Comparison of ENCODE assay signal across 14 cellular contexts in genomic region chr15:66714543-66714981, GRCh38. TPM values are rescaled to one million over a fixed set of nuclear protein-coding genes. Genes with fewer than 3 reads are reported as not detected.
DNase-seq lines count a peak whose midpoint lies in the region; ATAC-seq, FAIRE-seq and TF ChIP-seq lines count a peak whose summit lies in the region.
"Had no signal": no experiment of that assay in that cellular context is flagged by ENCODE, and none has a peak within 500 bp of the region (broad histone marks: within the 10 kb centered on the region; RNA-seq: fewer than 3 reads in every experiment).

No MANE protein-coding gene starts in this region.

- POLR2A ChIA-PET in A549 (lab: Yijun Ruan, JAX) = interaction anchor here (1.1 kb wide), 1 partner anchor 8 kb away, joined by 3 read pairs; no protein-coding TSS in a partner anchor

- no peak overlapping the region for H3K4me3 Mint-ChIP-seq in astrocyte (ENCODE audit: unreplicated experiment)
- H3K4me3 Mint-ChIP-seq: activated CD8-positive, alpha-beta T cell treated with anti-CD3 and anti-CD28 coated beads for 36 hours had no signal

- FAIRE-seq in A549 (lab: Jason Lieb, UNC) = no peak
- no peak for FAIRE-seq in astrocyte (lab: Jason Lieb, UNC)

- no peak for TF ChIP-seq CTCF in A549 (IDR thresholded peaks at IDR 0.05)
- TF ChIP-seq CTCF in astrocyte (IDR thresholded peaks at IDR 0.05; ENCODE audit: insufficient read depth, low read depth, low read length) = no peak

- CTCF ChIA-PET in A549 (lab: Yijun Ruan, JAX) = interaction anchor here (2.0 to 24.6 kb wide), 6 partner anchors 8 to 134 kb away, joined by 6 to 779 read pairs (median 109); partner anchors contain the start of gene SMAD6

- H3K9me3 ChIP-seq in A549 (no peaks in the 10 kb centered on the region), astrocyte (ENCODE audit: insufficient read depth, low read depth, low read length) (no peaks in the 10 kb centered on the region), muscle layer of colon (ENCODE audit: low read length) (no peaks in the 10 kb centered on the region)
- H3K9me3 ChIP-seq: gastroesophageal sphincter had no signal

- H3K27me3 ChIP-seq in astrocyte (ENCODE audit: insufficient read depth, low read length) = no peaks in the 10 kb centered on the region
- H3K27me3 ChIP-seq in muscle layer of colon (ENCODE audit: control insufficient read depth in 1 of 2, insufficient read depth in 2 of 2, low read length in 2 of 2) = no peaks in the 10 kb centered on the region
- H3K27me3 ChIP-seq: gastroesophageal sphincter had no signal

- peaks cover 7% of the 10 kb centered on the region for H3K79me2 ChIP-seq in astrocyte (ENCODE audit: insufficient read depth, low read length)

- H3K27ac Mint-ChIP-seq in astrocyte (ENCODE audit: unreplicated experiment) = no peak overlapping the region
- H3K27ac Mint-ChIP-seq: activated CD8-positive, alpha-beta T cell treated with anti-CD3 and anti-CD28 coated beads for 36 hours had no signal

- TF ChIP-seq RAD21 in A549 (conservative IDR thresholded peaks at IDR 0.05 in 1 of 2, IDR thresholded peaks at IDR 0.05 in 1 of 2) = no peak

- peak in 1 of 2 experiments; percentile 44; a peak in 3 of 6 replicates for ATAC-seq in A549
- ATAC-seq in GM21528 (IDR thresholded peaks at IDR 0.05; ENCODE audit: low FRiP score, unreplicated experiment) = no peak
- ATAC-seq in GM21825 (IDR thresholded peaks at IDR 0.05; ENCODE audit: unreplicated experiment) = no peak
- ATAC-seq: activated CD8-positive, alpha-beta T cell treated with anti-CD3 and anti-CD28 coated beads for 36 hours; gastroesophageal sphincter had no signal

- TF ChIP-seq POLR2A in A549 (IDR thresholded peaks at IDR 0.05; ENCODE audit: low read length) = no peak

- peaks cover 8% of the 10 kb centered on the region for H3K36me3 Mint-ChIP-seq in astrocyte (ENCODE audit: low read depth, unreplicated experiment)

- H3K9me3 Mint-ChIP-seq in astrocyte (ENCODE audit: unreplicated experiment) = no peaks in the 10 kb centered on the region
- H3K9me3 Mint-ChIP-seq: activated CD8-positive, alpha-beta T cell treated with anti-CD3 and anti-CD28 coated beads for 36 hours had no signal

- H2AFZ ChIP-seq in astrocyte (ENCODE audit: low read depth, low read length) = no peak overlapping the region

- peaks cover 4% of the 10 kb centered on the region for H3K4me1 Mint-ChIP-seq in astrocyte (ENCODE audit: low read depth, unreplicated experiment)

- H3K4me1 ChIP-seq in A549 (peaks cover 86% of the 10 kb centered on the region), astrocyte (ENCODE audit: insufficient read depth, low read length) (peaks cover 17% of the 10 kb centered on the region), muscle layer of colon (ENCODE audit: insufficient read depth, low read length) (peaks cover 51% of the 10 kb centered on the region)

- WGBS in A549 (ENCODE audit: missing lambda C conversion rate) = 76% methylated on average over 6 of the region's 6 CpGs

- peaks cover 15% of the 10 kb centered on the region for H3K27me3 Mint-ChIP-seq in astrocyte (ENCODE audit: low read depth, unreplicated experiment)
- H3K27me3 Mint-ChIP-seq: activated CD8-positive, alpha-beta T cell treated with anti-CD3 and anti-CD28 coated beads for 36 hours had no signal

- no peak overlapping the region for H3K4me3 ChIP-seq in A549
- no peak overlapping the region for H3K4me3 ChIP-seq in astrocyte (ENCODE audit: insufficient read depth, low read depth, low read length)
- H3K4me3 ChIP-seq in muscle layer of colon (ENCODE audit: low read depth in 1 of 2, low read length in 2 of 2) = no peak overlapping the region
- H3K4me3 ChIP-seq: gastroesophageal sphincter had no signal

- H3K9ac ChIP-seq in astrocyte (ENCODE audit: low read length) (no peak overlapping the region), muscle layer of colon (ENCODE audit: low read length) (no peak overlapping the region)

- no peak for TF ChIP-seq EP300 in A549 (IDR thresholded peaks at IDR 0.05)

- peaks cover 3% of the 10 kb centered on the region for H4K20me1 ChIP-seq in astrocyte (ENCODE audit: insufficient read depth, low read length)

- peak overlapping the region; percentile 38 for H3K4me2 ChIP-seq in A549
- H3K4me2 ChIP-seq in astrocyte (ENCODE audit: low read length) = peak overlapping the region; percentile 21

- H3K36me3 ChIP-seq in astrocyte (ENCODE audit: insufficient read depth, low read length) (no peaks in the 10 kb centered on the region), muscle layer of colon (ENCODE audit: insufficient read depth, low read length) (peaks cover 6% of the 10 kb centered on the region)

- H3K27ac ChIP-seq in A549 = peak overlapping the region; percentile 31 to 65; a peak in 5 of 6 replicates
- no peak overlapping the region for H3K27ac ChIP-seq in astrocyte (ENCODE audit: low read depth, low read length)
- H3K27ac ChIP-seq in muscle layer of colon (ENCODE audit: low read depth, low read length) = peak overlapping the region; percentile 37

- no peak for DNase-seq in A549 (ENCODE audit: low read depth in 1 of 2, low spot score in 1 of 2)
- peak; percentile 62 for DNase-seq in HCEC 1CT
- peak; percentile 39 for DNase-seq in astrocyte (ENCODE audit: low read depth)
- no peak for DNase-seq in NCI-H1048 (lab: John Stamatoyannopoulos, UW)
- no peak for DNase-seq in NCI-H1930 (lab: John Stamatoyannopoulos, UW)
- DNase-seq: activated CD8-positive, alpha-beta T cell treated with anti-CD3 and anti-CD28 coated beads for 36 hours; AML-193; GOT3; NCI-H187 treated with DMSO at 0.1 percent for 48 hours; stimulated activated CD4-positive, alpha-beta T cell treated with anti-CD3 and anti-CD28 coated beads, Interleukin-2, amount 100 ng/mL, for 24 hours had no signal

TF ChIP-seq in A549, 52 proteins besides CTCF, POLR2A, EP300 and RAD21:
- no peak for TF ChIP-seq ZC3H11A (IDR thresholded peaks at IDR 0.05)
- TF ChIP-seq FOSB (CRISPR knock-in tag; IDR thresholded peaks at IDR 0.05) = no peak
- no peak for TF ChIP-seq JUNB (IDR thresholded peaks at IDR 0.05)
- no peak for TF ChIP-seq BCL3 (IDR thresholded peaks at IDR 0.05)
- no peak for TF ChIP-seq SMC3 (IDR thresholded peaks at IDR 0.05)

RNA-seq across cellular contexts. Expression of gene SMAD6, which starts 12.5 kb away (rescaled TPM):
- polyA plus RNA-seq in A549 (2011; rRNA removed) (9.6 and 14.0 TPM in 2 replicates), A549 (2017; fragmentation: RNase III; extraction: RNeasy Plus Mini Kit Qiagen cat#74134 plus additional on column Dnase treatment) (40.5 to 46.7 TPM (median 46.6 TPM) in 3 replicates)
- 41.3 and 55.8 TPM in 2 replicates for polyA plus RNA-seq in A549 (2012; cell fraction: cytosol; rRNA removed)
- 173 and 184 TPM in 2 replicates for polyA plus RNA-seq in A549 (2012; cell fraction: nucleus; rRNA removed)
- polyA minus RNA-seq in A549 (2011; rRNA and poly(A)+ RNA removed) = 29.1 and 38.4 TPM in 2 replicates
- total RNA-seq in astrocyte = 2.7 and 4.0 TPM in 2 replicates

Comparison
In these comparisons a context has a peak if more than half of its experiments do, and no peak if none do; other contexts are left out.
1. DNase-seq: peak in HCEC 1CT (single experiment) and astrocyte (single experiment); none in A549 (0 of 2), NCI-H1048 (single experiment) and NCI-H1930 (0 of 2).